8 cellular contexts compared by ENCODE assay signal in the genomic region with DNA sequence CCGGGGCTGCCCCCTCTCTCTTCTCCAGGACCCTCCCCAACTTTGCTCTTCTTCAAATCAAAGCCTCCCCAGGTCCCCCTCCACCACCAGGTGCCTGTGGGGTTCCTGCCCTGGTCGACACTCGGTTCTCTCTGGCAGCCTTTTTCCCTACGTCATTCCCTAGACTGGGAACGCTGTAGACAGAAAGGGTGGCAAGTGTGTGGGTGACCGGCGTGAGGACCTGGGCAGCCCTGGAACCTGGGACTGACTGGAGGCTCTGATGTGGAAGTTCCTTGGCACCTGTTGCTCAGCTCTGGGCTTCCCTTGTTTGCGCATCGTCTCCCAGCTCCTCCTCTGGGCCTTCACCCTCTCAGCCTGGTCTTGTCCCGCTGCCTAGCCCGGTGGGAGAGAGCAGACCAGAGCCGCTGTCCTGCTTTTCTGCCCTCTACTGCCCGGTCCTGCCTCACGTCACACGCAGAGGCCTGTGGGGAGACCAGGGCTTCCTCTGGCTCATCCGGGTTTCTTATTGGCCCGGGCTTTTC. TPM values are rescaled to one million over a fixed set of nuclear protein-coding genes. Genes with fewer than 3 reads are reported as not detected.
DNase-seq lines count a peak whose midpoint lies in the region; ATAC-seq, FAIRE-seq and TF ChIP-seq lines count a peak whose summit lies in the region.

No MANE protein-coding gene starts in this region.

- RAD21 ChIA-PET in GM12878 (lab: Charles Lee; ENCODE audit: unreplicated experiment) = interaction anchor here (1.3 to 4.9 kb wide), 4 partner anchors 8 to 30 kb away, joined by 3 to 77 read pairs (median 5); partner anchors contain the start of gene SLBP

- no peaks in the 10 kb centered on the region for H3K27me3 ChIP-seq in CD4-positive, CD25-positive, alpha-beta regulatory T cell (ENCODE audit: control insufficient read depth, insufficient read depth, low read length)
- H3K27me3 ChIP-seq in KMS-11 (ENCODE audit: insufficient read depth, low read depth) = no peaks in the 10 kb centered on the region
- no peaks in the 10 kb centered on the region for H3K27me3 ChIP-seq in GM12878 (replicated peaks in 1 of 2; ENCODE audit: control insufficient read depth in 2 of 2, insufficient read depth in 2 of 2, low read length in 1 of 2)
- H3K27me3 ChIP-seq in naive thymus-derived CD4-positive, alpha-beta T cell (ENCODE audit: control insufficient read depth in 2 of 2, insufficient read depth in 2 of 2, low read length in 2 of 2) = no peaks in the 10 kb centered on the region

- H3K27ac Mint-ChIP-seq in CD4-positive, CD25-positive, alpha-beta regulatory T cell = peak overlapping the region; percentile 100
- peak overlapping the region; percentile 98 to 100 (median 99) for H3K27ac Mint-ChIP-seq in naive thymus-derived CD4-positive, alpha-beta T cell

- H3K4me1 Mint-ChIP-seq in CD4-positive, CD25-positive, alpha-beta regulatory T cell = peaks cover 7 to 71% (median 38%) of the 10 kb centered on the region in 4 donors
- H3K4me1 Mint-ChIP-seq in naive thymus-derived CD4-positive, alpha-beta T cell = peaks cover 40 to 70% (median 63%) of the 10 kb centered on the region in 7 donors

- DNase-seq in CD4-positive, CD25-positive, alpha-beta regulatory T cell = no peak
- no peak for DNase-seq in GM12878 (ENCODE audit: low read depth, low spot score)
- DNase-seq in naive thymus-derived CD4-positive, alpha-beta T cell = no peak
- no peak for DNase-seq in pons (ENCODE audit: low spot score)
- no peak for DNase-seq in caudate nucleus (lab: John Stamatoyannopoulos, UW)
- DNase-seq in lower leg skin (ENCODE audit: low spot score in 2 of 2) = no peak

- WGBS in GM12878 (ENCODE audit: insufficient coverage, insufficient replicate concordance, low lambda C conversion rate, missing lambda C conversion rate) = under 1% methylated on average over 17 of the region's 17 CpGs
- 60 to 67% methylated on average over 17 of the region's 17 CpGs for WGBS in lower leg skin, 2 donors

- peaks cover 12% of the 10 kb centered on the region for H3K36me3 Mint-ChIP-seq in CD4-positive, CD25-positive, alpha-beta regulatory T cell
- peaks cover 4 to 37% (median 8%) of the 10 kb centered on the region in 5 donors for H3K36me3 Mint-ChIP-seq in naive thymus-derived CD4-positive, alpha-beta T cell

- H3K27me3 Mint-ChIP-seq in CD4-positive, CD25-positive, alpha-beta regulatory T cell = no peaks in the 10 kb centered on the region
- no peaks in the 10 kb centered on the region for H3K27me3 Mint-ChIP-seq in naive thymus-derived CD4-positive, alpha-beta T cell

- H3K79me2 ChIP-seq in KMS-11 (ENCODE audit: insufficient read depth, low read depth) = peaks cover 58% of the 10 kb centered on the region
- H3K79me2 ChIP-seq in GM12878 (ENCODE audit: control insufficient read depth, insufficient read depth, low read length) = peaks cover 64% of the 10 kb centered on the region

- TF ChIP-seq RAD21 in GM12878 (IDR thresholded peaks at IDR 0.05; ENCODE audit: insufficient read depth, low read depth, low read length) = no peak

- peaks cover 7% of the 10 kb centered on the region for H3K36me3 ChIP-seq in CD4-positive, CD25-positive, alpha-beta regulatory T cell (ENCODE audit: control insufficient read depth, insufficient read depth, low read length)
- H3K36me3 ChIP-seq in KMS-11 (ENCODE audit: insufficient read depth) = no peaks in the 10 kb centered on the region
- H3K36me3 ChIP-seq in GM12878 (ENCODE audit: control insufficient read depth in 2 of 2, insufficient read depth in 2 of 2, low read length in 1 of 2) = peaks cover 14 to 25% of the 10 kb centered on the region in 2 experiments; a peak in 3 of 4 replicates
- H3K36me3 ChIP-seq in naive thymus-derived CD4-positive, alpha-beta T cell (ENCODE audit: control insufficient read depth in 2 of 3, insufficient read depth in 3 of 3, low read length in 3 of 3) = peaks cover 0 to 28% (median 2%) of the 10 kb centered on the region in 3 experiments

- H2AFZ ChIP-seq in KMS-11 (ENCODE audit: low read depth) = no peak overlapping the region
- peak overlapping the region; percentile 83 for H2AFZ ChIP-seq in GM12878 (ENCODE audit: control insufficient read depth, low read depth, low read length)

- BruUV-seq in GM12878 (replicated peaks; lab: Mats Ljungman, UMichigan) = no TSS peak

- TF ChIP-seq POLR2A in GM12878 (IDR thresholded peaks at IDR 0.05; ENCODE audit: low read depth, low read length) = 0 out of 2 replicates have a peak, but pooled peaks have one; percentile 21
- TF ChIP-seq POLR2A in lower leg skin (IDR thresholded peaks at IDR 0.05) = no peak

- H3K4me3 ChIP-seq in CD4-positive, CD25-positive, alpha-beta regulatory T cell (ENCODE audit: low read depth, low read length) = peak overlapping the region; percentile 92
- H3K4me3 ChIP-seq in KMS-11 (IDR thresholded peaks at IDR 0.05; ENCODE audit: insufficient read depth, low read depth, low read length) (peak overlapping the region; percentile 58), GM12878 (peak overlapping the region; percentile 94), lower leg skin (ENCODE audit: low read depth, poor library complexity, severe bottlenecking) (no peak overlapping the region)
- H3K4me3 ChIP-seq in naive thymus-derived CD4-positive, alpha-beta T cell (ENCODE audit: low read length) = peak overlapping the region; percentile 70

- H3K4me2 ChIP-seq in KMS-11 (peak overlapping the region; percentile 51), GM12878 (ENCODE audit: control insufficient read depth, insufficient read depth) (peak overlapping the region; percentile 99)

- FAIRE-seq in GM12878 (lab: Jason Lieb, UNC) = no peak

- CTCF ChIA-PET in GM12878 (lab: Yijun Ruan, JAX) = interaction anchor here (1.5 to 15.5 kb wide), 5 partner anchors 11 to 29 kb away, joined by 5 to 317 read pairs (median 8); partner anchors contain the start of gene SLBP
- CTCF ChIA-PET in naive thymus-derived CD4-positive, alpha-beta T cell (lab: Charles Lee) = interaction anchor here (1.3 to 9.9 kb wide), 4 partner anchors 10 to 30 kb away, joined by 4 to 212 read pairs (median 12); partner anchors contain the start of gene SLBP

- H3K4me1 ChIP-seq in CD4-positive, CD25-positive, alpha-beta regulatory T cell (ENCODE audit: control insufficient read depth, insufficient read depth, low read length, poor library complexity, severe bottlenecking) = peaks cover 71% of the 10 kb centered on the region
- peaks cover 25% of the 10 kb centered on the region for H3K4me1 ChIP-seq in KMS-11 (ENCODE audit: low read depth, poor library complexity, severe bottlenecking)
- peaks cover 27% of the 10 kb centered on the region for H3K4me1 ChIP-seq in GM12878 (ENCODE audit: control insufficient read depth, insufficient read depth, low read length)
- peaks cover 50 to 58% of the 10 kb centered on the region in 2 donors for H3K4me1 ChIP-seq in naive thymus-derived CD4-positive, alpha-beta T cell (ENCODE audit: control insufficient read depth in 2 of 2, insufficient read depth in 2 of 2, low read length in 2 of 2)

- TF ChIP-seq EP300 in GM12878 (IDR thresholded peaks at IDR 0.05; ENCODE audit: borderline replicate concordance in 1 of 2, control insufficient read depth in 1 of 2, low read depth in 2 of 2, low read length in 2 of 2) = no peak

- SMC1A ChIA-PET in GM12878 (lab: Charles Lee; ENCODE audit: uncharacterized antibody, unreplicated experiment) = interaction anchor here (0.6 to 11.0 kb wide), 6 partner anchors 8 to 187 kb away, joined by 3 to 132 read pairs (median 3); partner anchors contain the start of gene SLBP

- H3K9ac ChIP-seq in KMS-11 (peak overlapping the region; percentile 47; the same call in 1 of the 2 replicates), GM12878 (ENCODE audit: control insufficient read depth, insufficient read depth, low read length) (peak overlapping the region; percentile 91)

- in situ Hi-C loops in GM12878 (cut with MboI) = no loop called here

- peaks cover 0 to 1% (median 0%) of the 10 kb centered on the region in 7 donors for H3K9me3 Mint-ChIP-seq in CD4-positive, CD25-positive, alpha-beta regulatory T cell
- peaks cover 0 to 2% (median 0%) of the 10 kb centered on the region in 11 donors for H3K9me3 Mint-ChIP-seq in naive thymus-derived CD4-positive, alpha-beta T cell

- peak overlapping the region; percentile 92 to 99 (median 94) for H3K4me3 Mint-ChIP-seq in CD4-positive, CD25-positive, alpha-beta regulatory T cell
- H3K4me3 Mint-ChIP-seq in naive thymus-derived CD4-positive, alpha-beta T cell = peak overlapping the region; percentile 87 to 97 (median 93)

- H3K27ac ChIP-seq in CD4-positive, CD25-positive, alpha-beta regulatory T cell (ENCODE audit: insufficient read depth, low read length, poor library complexity, severe bottlenecking) = peak overlapping the region; percentile 89
- no peak overlapping the region; the same call in 1 of the 2 replicates for H3K27ac ChIP-seq in KMS-11
- H3K27ac ChIP-seq in GM12878 (ENCODE audit: control insufficient read depth, insufficient read depth) = peak overlapping the region; percentile 81
- H3K27ac ChIP-seq in naive thymus-derived CD4-positive, alpha-beta T cell (ENCODE audit: low read depth, low read length) = peak overlapping the region; percentile 88
- H3K27ac ChIP-seq in caudate nucleus (ENCODE audit: low read depth, low read length) = no peak overlapping the region

- no peak for TF ChIP-seq CTCF in KMS-11 (conservative IDR thresholded peaks at IDR 0.05; ENCODE audit: low read depth, low read length)
- TF ChIP-seq CTCF in GM12878 (IDR thresholded peaks at IDR 0.05 in 2 of 3, conservative IDR thresholded peaks at IDR 0.05 in 1 of 3; ENCODE audit: control insufficient read depth in 2 of 3, extremely low read depth in 1 of 3, insufficient read depth in 1 of 3, low read depth in 3 of 3, low read length in 3 of 3) = no peak
- no peak for TF ChIP-seq CTCF in lower leg skin (IDR thresholded peaks at IDR 0.05)

- H4K20me1 ChIP-seq in KMS-11 (ENCODE audit: insufficient read depth) (no peaks in the 10 kb centered on the region), GM12878 (ENCODE audit: control insufficient read depth, insufficient read depth) (peaks cover 4% of the 10 kb centered on the region)

- intact Hi-C loops in GM12878 (cut with micrococcal nuclease; ENCODE audit: unreplicated experiment) (no loop called here), lower leg skin (cut with DNase I; ENCODE audit: low total_unique reads) (no loop called here)
- intact Hi-C loops in naive thymus-derived CD4-positive, alpha-beta T cell (cut with micrococcal nuclease) = loop anchor here in 1 of 2 donors (2.0 to 5.0 kb wide), 2 partner anchors 540 to 1240 kb away; partner anchors contain the start of genes GRK4, MXD4 and NOP14

- POLR2A ChIA-PET in GM12878 (lab: Charles Lee) = interaction anchor here (0.6 to 3.8 kb wide), 5 partner anchors 8 to 29 kb away, joined by 3 to 34 read pairs (median 7); partner anchors contain the start of gene SLBP
- POLR2A ChIA-PET in naive thymus-derived CD4-positive, alpha-beta T cell (lab: Charles Lee) = interaction anchor here (0.6 to 7.4 kb wide), 11 partner anchors 10 to 540 kb away, joined by 3 to 119 read pairs (median 6); partner anchors contain the start of genes LETM1, MXD4, NELFA and SLBP

- H3K9me3 ChIP-seq in CD4-positive, CD25-positive, alpha-beta regulatory T cell (ENCODE audit: control insufficient read depth in 2 of 2, low read length in 2 of 2) = no peaks in the 10 kb centered on the region
- no peaks in the 10 kb centered on the region for H3K9me3 ChIP-seq in GM12878 (replicated peaks; ENCODE audit: control insufficient read depth, insufficient read depth, low read length)
- H3K9me3 ChIP-seq in naive thymus-derived CD4-positive, alpha-beta T cell (ENCODE audit: control insufficient read depth in 2 of 3, low read length in 3 of 3) = no peaks in the 10 kb centered on the region

- no peak for ATAC-seq in CD4-positive, CD25-positive, alpha-beta regulatory T cell (ENCODE audit: low read depth in 2 of 2)
- ATAC-seq in GM12878 = no peak
- no peak for ATAC-seq in naive thymus-derived CD4-positive, alpha-beta T cell
- no peak for ATAC-seq in GM21723 (IDR thresholded peaks at IDR 0.05; ENCODE audit: unreplicated experiment)

RNA-seq across cellular contexts. Expression of gene TACC3, which starts 1.3 kb away (rescaled TPM):
- 111 TPM for total RNA-seq in CD4-positive, CD25-positive, alpha-beta regulatory T cell
- 10 to 100 TPM; 62.0 to 72.9 (median 66.6) TPM for polyA plus RNA-seq in CD4-positive, CD25-positive, alpha-beta regulatory T cell
- 45.6 and 47.9 TPM in 2 replicates for total RNA-seq in GM12878 (2013; cell fraction: nucleolus; rRNA removed)
- total RNA-seq in GM12878 (2014; rRNA removed) (48.1 and 66.7 TPM in 2 replicates), GM12878 (2014; rRNA removed; fragmentation: Illumina TruSeq; extraction: Trizol) (44.5 and 48.6 TPM in 2 replicates), GM12878 (2021) (120 and 121 TPM in 2 replicates), lower leg skin (10 to 100 TPM in 1 of 4 donors, 1 to 10 TPM in 3; 6.1 to 10.0 (median 7.9) TPM)
- 26.4 TPM for polyA plus RNA-seq in GM12878 (2011; ENCODE audit: low read depth)
- polyA plus RNA-seq in GM12878 (2011; rRNA removed) (29.0 and 39.7 TPM in 2 replicates), GM12878 (2014; fragmentation: Illumina TruSeq; extraction: Trizol) (77.1 and 99.7 TPM in 2 replicates), GM12878 (2014; fragmentation: Nextera tagmentation; extraction: Ambion mirVana) (1 to 10 TPM; 2.8 to 8.1 TPM), GM12878 (2014; rRNA removed) (79.9 and 99.2 TPM in 2 replicates), GM12878 (2016; fragmentation: Nextera tagmentation; extraction: Ambion mirVana) (100 to 1,000 TPM; 103 to 115 TPM)
- polyA plus RNA-seq in GM12878 (2011; cell fraction: cytosol; rRNA removed) = 48.5 and 50.4 TPM in 2 replicates
- 145 and 206 TPM in 2 replicates for polyA plus RNA-seq in GM12878 (2011; cell fraction: nucleus; rRNA removed)
- 58.5 and 64.0 TPM in 2 replicates for polyA plus RNA-seq in GM12878 (2012)
- polyA minus RNA-seq in GM12878 (2011; rRNA and poly(A)+ RNA removed) = 10.1 and 26.4 TPM in 2 replicates
- 17.0 and 25.1 TPM in 2 replicates for polyA minus RNA-seq in GM12878 (2011; cell fraction: cytosol; rRNA and poly(A)+ RNA removed)
- polyA minus RNA-seq in GM12878 (2011; cell fraction: nucleus; rRNA and poly(A)+ RNA removed) = 17.8 and 34.8 TPM in 2 replicates
- 100 to 1,000 TPM; 100 to 165 (median 162) TPM for total RNA-seq in naive thymus-derived CD4-positive, alpha-beta T cell
- 100 to 1,000 TPM in 1 of 2 donors, 10 to 100 TPM in 1; 70.5 to 100 TPM for polyA plus RNA-seq in naive thymus-derived CD4-positive, alpha-beta T cell

RNA-seq across cellular contexts. Expression of gene TMEM129, which starts 1.5 kb away (rescaled TPM):
- 19.6 TPM for total RNA-seq in CD4-positive, CD25-positive, alpha-beta regulatory T cell
- 10 to 100 TPM; 29.4 to 33.9 (median 31.0) TPM for polyA plus RNA-seq in CD4-positive, CD25-positive, alpha-beta regulatory T cell
- 20.1 and 24.9 TPM in 2 replicates for total RNA-seq in GM12878 (2013; cell fraction: nucleolus; rRNA removed)
- 18.4 and 20.9 TPM in 2 replicates for total RNA-seq in GM12878 (2014; rRNA removed)
- 7.7 and 9.0 TPM in 2 replicates for total RNA-seq in GM12878 (2014; rRNA removed; fragmentation: Illumina TruSeq; extraction: Trizol)
- 19.3 and 20.4 TPM in 2 replicates for total RNA-seq in GM12878 (2021)
- polyA plus RNA-seq in GM12878 (2011; ENCODE audit: low read depth) = 3.5 TPM
- polyA plus RNA-seq in GM12878 (2011; rRNA removed) = 4.0 and 8.6 TPM in 2 replicates
- 15.0 and 28.3 TPM in 2 replicates for polyA plus RNA-seq in GM12878 (2011; cell fraction: cytosol; rRNA removed)
- 37.7 and 44.3 TPM in 2 replicates for polyA plus RNA-seq in GM12878 (2011; cell fraction: nucleus; rRNA removed)
- 10.2 and 12.3 TPM in 2 replicates for polyA plus RNA-seq in GM12878 (2012)
- polyA plus RNA-seq in GM12878 (2014; fragmentation: Illumina TruSeq; extraction: Trizol) = 2.1 and 7.2 TPM in 2 replicates
- under 1 TPM; 0.19 to 0.46 TPM for polyA plus RNA-seq in GM12878 (2014; fragmentation: Nextera tagmentation; extraction: Ambion mirVana)
- 24.9 and 25.1 TPM in 2 replicates for polyA plus RNA-seq in GM12878 (2014; rRNA removed)
- 10 to 100 TPM; 17.3 to 23.2 TPM for polyA plus RNA-seq in GM12878 (2016; fragmentation: Nextera tagmentation; extraction: Ambion mirVana)
- 6.2 and 15.6 TPM in 2 replicates for polyA minus RNA-seq in GM12878 (2011; rRNA and poly(A)+ RNA removed)
- polyA minus RNA-seq in GM12878 (2011; cell fraction: cytosol; rRNA and poly(A)+ RNA removed) = 6.4 and 6.9 TPM in 2 replicates
- polyA minus RNA-seq in GM12878 (2011; cell fraction: nucleus; rRNA and poly(A)+ RNA removed) = 7.4 and 9.1 TPM in 2 replicates
- total RNA-seq in naive thymus-derived CD4-positive, alpha-beta T cell = 10 to 100 TPM; 20.0 to 41.1 (median 26.7) TPM
- 10 to 100 TPM; 34.9 to 44.7 TPM for polyA plus RNA-seq in naive thymus-derived CD4-positive, alpha-beta T cell
- total RNA-seq in lower leg skin = 10 to 100 TPM; 31.0 to 62.0 (median 57.6) TPM

RNA-seq across cellular contexts. Expression of gene SLBP, which starts 10.5 kb away (rescaled TPM):
- total RNA-seq in CD4-positive, CD25-positive, alpha-beta regulatory T cell = 36.7 TPM
- polyA plus RNA-seq in CD4-positive, CD25-positive, alpha-beta regulatory T cell = 10 to 100 TPM; 74.7 to 83.8 (median 78.3) TPM
- 19.4 and 19.5 TPM in 2 replicates for total RNA-seq in GM12878 (2013; cell fraction: nucleolus; rRNA removed)
- total RNA-seq in GM12878 (2014; rRNA removed) (185 and 205 TPM in 2 replicates), GM12878 (2014; rRNA removed; fragmentation: Illumina TruSeq; extraction: Trizol) (138 and 147 TPM in 2 replicates), GM12878 (2021) (111 and 114 TPM in 2 replicates), lower leg skin (10 to 100 TPM; 45.8 to 66.9 (median 59.4) TPM)
- polyA plus RNA-seq in GM12878 (2011; ENCODE audit: low read depth) = 68.6 TPM
- polyA plus RNA-seq in GM12878 (2011; rRNA removed) (168 and 247 TPM in 2 replicates), GM12878 (2014; fragmentation: Illumina TruSeq; extraction: Trizol) (206 and 227 TPM in 2 replicates), GM12878 (2014; fragmentation: Nextera tagmentation; extraction: Ambion mirVana) (100 to 1,000 TPM in 1 of 2 experiments, 10 to 100 TPM in 1; 94.4 to 101 TPM), GM12878 (2014; rRNA removed) (142 and 148 TPM in 2 replicates), GM12878 (2016; fragmentation: Nextera tagmentation; extraction: Ambion mirVana) (100 to 1,000 TPM; 277 to 278 TPM)
- polyA plus RNA-seq in GM12878 (2011; cell fraction: cytosol; rRNA removed) = 91.0 and 98.4 TPM in 2 replicates
- polyA plus RNA-seq in GM12878 (2011; cell fraction: nucleus; rRNA removed) = 60.3 and 79.5 TPM in 2 replicates
- 69.3 and 70.1 TPM in 2 replicates for polyA plus RNA-seq in GM12878 (2012)
- 64.3 and 65.5 TPM in 2 replicates for polyA minus RNA-seq in GM12878 (2011; rRNA and poly(A)+ RNA removed)
- 42.9 and 43.9 TPM in 2 replicates for polyA minus RNA-seq in GM12878 (2011; cell fraction: cytosol; rRNA and poly(A)+ RNA removed)
- 13.2 and 26.1 TPM in 2 replicates for polyA minus RNA-seq in GM12878 (2011; cell fraction: nucleus; rRNA and poly(A)+ RNA removed)
- total RNA-seq in naive thymus-derived CD4-positive, alpha-beta T cell = 100 to 1,000 TPM in 1 of 5 experiments, 10 to 100 TPM in 4; 29.5 to 103 (median 30.3) TPM
- 10 to 100 TPM; 51.1 to 62.1 TPM for polyA plus RNA-seq in naive thymus-derived CD4-positive, alpha-beta T cell

RNA-seq across cellular contexts. Expression of gene FAM53A, which starts 38.5 kb away (rescaled TPM):
- 1.8 TPM for total RNA-seq in CD4-positive, CD25-positive, alpha-beta regulatory T cell
- 1 to 10 TPM in 3 of 4 donors, under 1 TPM in 1; 0.76 to 3.6 (median 1.8) TPM for polyA plus RNA-seq in CD4-positive, CD25-positive, alpha-beta regulatory T cell
- total RNA-seq in GM12878 (2013; cell fraction: nucleolus; rRNA removed) = 1.7 and 1.9 TPM in 2 replicates
- total RNA-seq in GM12878 (2014; rRNA removed) (0.40 and 1.4 TPM in 2 replicates), GM12878 (2014; rRNA removed; fragmentation: Illumina TruSeq; extraction: Trizol) (0.32 and 0.40 TPM in 2 replicates), GM12878 (2021) (0.77 and 0.87 TPM in 2 replicates), lower leg skin (1 to 10 TPM; 1.2 to 7.5 (median 3.7) TPM)
- not detected for polyA plus RNA-seq in GM12878 (2011; ENCODE audit: low read depth)
- polyA plus RNA-seq in GM12878 (2011; rRNA removed) (0.30 and 0.37 TPM in 2 replicates), GM12878 (2014; fragmentation: Illumina TruSeq; extraction: Trizol) (0.09 TPM in 1 of 2 replicates, not detected in the other), GM12878 (2014; fragmentation: Nextera tagmentation; extraction: Ambion mirVana) (under 1 TPM in 1 of 2 experiments, not detected in 1; 0.02 TPM), GM12878 (2014; rRNA removed) (0.44 and 1.3 TPM in 2 replicates), GM12878 (2016; fragmentation: Nextera tagmentation; extraction: Ambion mirVana) (under 1 TPM in 1 of 2 experiments, not detected in 1; 0.32 TPM)
- 0.54 and 0.64 TPM in 2 replicates for polyA plus RNA-seq in GM12878 (2011; cell fraction: cytosol; rRNA removed)
- 0.88 and 1.4 TPM in 2 replicates for polyA plus RNA-seq in GM12878 (2011; cell fraction: nucleus; rRNA removed)
- polyA plus RNA-seq in GM12878 (2012) = 0.66 and 1.7 TPM in 2 replicates
- polyA minus RNA-seq in GM12878 (2011; rRNA and poly(A)+ RNA removed) = 0.44 and 0.77 TPM in 2 replicates
- not detected in 2 replicates for polyA minus RNA-seq in GM12878 (2011; cell fraction: cytosol; rRNA and poly(A)+ RNA removed)
- polyA minus RNA-seq in GM12878 (2011; cell fraction: nucleus; rRNA and poly(A)+ RNA removed) = 0.60 and 0.86 TPM in 2 replicates
- total RNA-seq in naive thymus-derived CD4-positive, alpha-beta T cell = 1 to 10 TPM; 1.2 to 3.6 (median 1.4) TPM
- 1 to 10 TPM; 2.1 to 2.5 TPM for polyA plus RNA-seq in naive thymus-derived CD4-positive, alpha-beta T cell

Comparison
In these comparisons a context has a peak if more than half of its experiments do, and no peak if none do; other contexts are left out.
1. H3K27ac ChIP-seq: peak in CD4-positive, CD25-positive, alpha-beta regulatory T cell (single experiment), GM12878 (single experiment) and naive thymus-derived CD4-positive, alpha-beta T cell (single experiment); none in KMS-11 (single experiment) and caudate nucleus (single experiment).
2. RNA of gene TACC3, which starts 1.3 kb away (total RNA-seq): 100 to 165 TPM in naive thymus-derived CD4-positive, alpha-beta T cell, 111 TPM in CD4-positive, CD25-positive, alpha-beta regulatory T cell (single experiment) and 44.5 to 121 TPM in GM12878; 6.1 to 10.0 TPM in lower leg skin; every median in the first group is over 4 times any median in the second.